Comparison of ENCODE assay signal across 1 cellular context in the genomic region with DNA sequence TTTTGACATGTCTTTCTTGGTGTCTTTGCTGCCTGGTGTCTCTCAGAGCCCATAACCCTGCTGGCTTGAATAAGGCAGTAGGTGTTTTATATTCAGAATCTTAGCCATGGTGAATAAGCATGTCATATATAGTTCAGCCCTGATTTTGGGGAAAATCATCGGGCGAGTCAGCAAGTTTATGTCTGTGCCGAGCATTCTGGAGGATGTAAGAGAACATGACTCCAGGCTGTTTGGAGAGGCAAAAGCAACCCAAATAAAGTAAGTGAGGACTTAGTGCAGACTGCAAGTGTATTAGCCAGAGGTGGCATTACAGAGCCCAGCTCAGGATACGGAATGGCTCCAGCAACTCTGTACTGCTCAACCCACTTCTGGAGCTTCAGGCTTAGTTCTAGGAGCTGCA.
TF ChIP-seq lines count a peak whose summit lies in the region.

No MANE protein-coding gene starts in this region.

TF ChIP-seq in GM23338, 12 proteins besides CTCF, POLR2A, EP300 and RAD21:
- TF ChIP-seq NANOG (IDR thresholded peaks at IDR 0.05; ENCODE audit: borderline replicate concordance) (no peak), ZNF114 (CRISPR knock-in tag; IDR thresholded peaks at IDR 0.05) (no peak), CREB1 (CRISPR knock-in tag; IDR thresholded peaks at IDR 0.05; ENCODE audit: low read depth) (no peak), ZNF462 (CRISPR knock-in tag; IDR thresholded peaks at IDR 0.05) (no peak), POLR2AphosphoS5 (IDR thresholded peaks at IDR 0.05; ENCODE audit: low read depth) (no peak), ZNF331 (CRISPR knock-in tag; IDR thresholded peaks at IDR 0.05; ENCODE audit: low read depth) (no peak), EZH2 (IDR thresholded peaks at IDR 0.05; ENCODE audit: low read depth, unreplicated experiment) (no peak), JUNB (IDR thresholded peaks at IDR 0.05; ENCODE audit: unreplicated experiment) (no peak), EZH2phosphoT487 (IDR thresholded peaks at IDR 0.05; ENCODE audit: unreplicated experiment) (no peak), REST (IDR thresholded peaks at IDR 0.05; ENCODE audit: unreplicated experiment) (no peak), STAT1 (IDR thresholded peaks at IDR 0.05; ENCODE audit: unreplicated experiment) (no peak)
- TF ChIP-seq, protein P1, sequence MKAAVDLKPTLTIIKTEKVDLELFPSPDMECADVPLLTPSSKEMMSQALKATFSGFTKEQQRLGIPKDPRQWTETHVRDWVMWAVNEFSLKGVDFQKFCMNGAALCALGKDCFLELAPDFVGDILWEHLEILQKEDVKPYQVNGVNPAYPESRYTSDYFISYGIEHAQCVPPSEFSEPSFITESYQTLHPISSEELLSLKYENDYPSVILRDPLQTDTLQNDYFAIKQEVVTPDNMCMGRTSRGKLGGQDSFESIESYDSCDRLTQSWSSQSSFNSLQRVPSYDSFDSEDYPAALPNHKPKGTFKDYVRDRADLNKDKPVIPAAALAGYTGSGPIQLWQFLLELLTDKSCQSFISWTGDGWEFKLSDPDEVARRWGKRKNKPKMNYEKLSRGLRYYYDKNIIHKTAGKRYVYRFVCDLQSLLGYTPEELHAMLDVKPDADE (IDR thresholded peaks at IDR 0.05), result no peak
